Comparison of ENCODE assay signal across 22 cellular contexts in the genomic region with DNA sequence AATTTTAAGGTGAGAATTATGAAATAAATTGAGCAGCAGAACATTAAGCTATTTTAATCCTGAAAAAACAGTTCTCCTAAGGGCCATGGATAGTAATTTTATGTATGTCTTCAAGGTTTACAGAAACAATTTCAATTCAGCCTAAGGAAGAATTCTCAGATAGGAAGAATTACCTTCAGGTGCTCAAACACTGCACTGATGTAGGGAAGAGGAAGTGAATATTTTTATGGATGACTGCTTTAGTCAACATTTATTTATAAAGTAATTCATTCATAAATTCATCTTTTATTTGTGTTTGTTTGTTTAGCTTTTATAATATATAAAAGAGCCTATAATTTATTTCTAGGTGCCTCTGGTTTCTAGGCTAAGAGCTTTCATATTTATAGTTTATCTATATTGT.
"Had no signal": no experiment of that assay in that cellular context is flagged by ENCODE, and none has a peak within 500 bp of the region (broad histone marks: within the 10 kb centered on the region; RNA-seq: fewer than 3 reads in every experiment).

No MANE protein-coding gene starts in this region.

- DNase-seq: Kasumi-1, MV-4-11, NCI-H1048, NCI-H1105, NCI-H1436 treated with DMSO at 0.1 percent for 48 hours, NCI-H1694, NCI-H187 treated with DMSO at 0.1 percent for 48 hours, NCI-H2029 treated with DMSO at 0.1 percent for 48 hours, NCI-H2171 treated with DMSO at 0.1 percent for 48 hours, NCI-H345, NCI-H446 treated with DMSO at 0.1 percent for 48 hours, NCI-H510A treated with DMSO at 0.1 percent for 48 hours, NCI-H526 treated with DMSO at 0.1 percent for 48 hours, NCI-H774, SHP77, SK-N-SH, SW 1271 had no signal

- FAIRE-seq: HTR-8/SVneo, K562 had no signal

- H3K27ac ChIP-seq: HL-60, KMS-11, RWPE1 had no signal
